Comparison of ENCODE assay signal across 8 cellular contexts in genomic region chr11:72814831-72815618, GRCh38. TPM values are rescaled to one million over a fixed set of nuclear protein-coding genes. Genes with fewer than 3 reads are reported as not detected.
DNase-seq lines count a peak whose midpoint lies in the region; ATAC-seq lines count a peak whose summit lies in the region.

No MANE protein-coding gene starts in this region.

- H3K27ac Mint-ChIP-seq in CD4-positive, alpha-beta memory T cell: peak overlapping the region; percentile 98 to 100 (median 98)
- H3K27ac Mint-ChIP-seq in activated T-cell treated with anti-CD3 and anti-CD28 coated beads, Interleukin-2, amount 50 U/mL, for 24 hours: peak overlapping the region; percentile 99

- CTCF ChIA-PET in CD4-positive, alpha-beta memory T cell (lab: Charles Lee; ENCODE audit: partially characterized antibody): interaction anchor here (0.7 to 8.8 kb wide), 11 partner anchors 8 to 363 kb away, joined by 3 to 84 read pairs (median 4); partner anchors contain the start of genes FCHSD2 and STARD10

- H3K9me3 ChIP-seq in CD4-positive, alpha-beta memory T cell (ENCODE audit: control insufficient read depth in 1 of 2, low read length in 2 of 2): no peaks in the 10 kb centered on the region
- H3K9me3 ChIP-seq in neuronal stem cell (replicated peaks in 1 of 2; ENCODE audit: control insufficient read depth in 2 of 2, insufficient read depth in 1 of 2, low read depth in 1 of 2, low read length in 2 of 2): no peaks in the 10 kb centered on the region

- H3K27me3 Mint-ChIP-seq in CD4-positive, alpha-beta memory T cell: no peaks in the 10 kb centered on the region
- H3K27me3 Mint-ChIP-seq in activated T-cell treated with anti-CD3 and anti-CD28 coated beads, Interleukin-2, amount 50 U/mL, for 24 hours: no peaks in the 10 kb centered on the region

- peak overlapping the region; percentile 97 to 100 (median 98) for H3K4me3 Mint-ChIP-seq in CD4-positive, alpha-beta memory T cell
- H3K4me3 Mint-ChIP-seq in activated T-cell treated with anti-CD3 and anti-CD28 coated beads, Interleukin-2, amount 50 U/mL, for 24 hours: peak overlapping the region; percentile 99

- H3K4me3 ChIP-seq in CD4-positive, alpha-beta memory T cell (ENCODE audit: low read length in 2 of 2): peak overlapping the region; percentile 77 to 99
- H3K4me3 ChIP-seq in neuronal stem cell (ENCODE audit: low read length in 2 of 2): peak overlapping the region; percentile 97 to 98

- peak overlapping the region; percentile 95 for H2AK5ac ChIP-seq in neuronal stem cell (ENCODE audit: low read depth, low read length)

- H2BK15ac ChIP-seq in neuronal stem cell (ENCODE audit: low read length): peak overlapping the region; percentile 70

- H3K4me1 ChIP-seq in CD4-positive, alpha-beta memory T cell (ENCODE audit: insufficient read depth, low read length): peaks cover 31% of the 10 kb centered on the region
- H3K4me1 ChIP-seq in neuronal stem cell (ENCODE audit: control insufficient read depth in 2 of 2, insufficient read depth in 1 of 2, low read depth in 1 of 2, low read length in 2 of 2): peaks cover 9 to 14% of the 10 kb centered on the region in 2 donors

- WGBS in neuronal stem cell (ENCODE audit: extremely low coverage in 2 of 2, insufficient read length in 2 of 2, insufficient replicate concordance in 1 of 2), 2 donors: no CpG with 5 or more reads among the region's 27 CpGs

- H2BK12ac ChIP-seq in neuronal stem cell (ENCODE audit: low read length): no peak overlapping the region

- POLR2A ChIA-PET in CD4-positive, alpha-beta memory T cell (lab: Charles Lee; ENCODE audit: partially characterized antibody): interaction anchor here (0.6 to 4.7 kb wide), 17 partner anchors 8 to 328 kb away, joined by 3 to 46 read pairs (median 4); partner anchors contain the start of genes FCHSD2 and STARD10

- H3K4me1 Mint-ChIP-seq in CD4-positive, alpha-beta memory T cell: peaks cover 31 to 68% (median 50%) of the 10 kb centered on the region in 4 donors
- peaks cover 45% of the 10 kb centered on the region for H3K4me1 Mint-ChIP-seq in activated T-cell treated with anti-CD3 and anti-CD28 coated beads, Interleukin-2, amount 50 U/mL, for 24 hours (ENCODE audit: low read depth)

- peak overlapping the region; percentile 99 for H3K23ac ChIP-seq in neuronal stem cell (ENCODE audit: low read depth, low read length, poor library complexity)

- peaks cover 21 to 52% of the 10 kb centered on the region in 2 donors for H3K36me3 Mint-ChIP-seq in CD4-positive, alpha-beta memory T cell
- H3K36me3 Mint-ChIP-seq in activated T-cell treated with anti-CD3 and anti-CD28 coated beads, Interleukin-2, amount 50 U/mL, for 24 hours (ENCODE audit: low read depth): peaks cover 84% of the 10 kb centered on the region

- H3K14ac ChIP-seq in neuronal stem cell (ENCODE audit: low read length): no peak overlapping the region

- intact Hi-C loops in CD4-positive, alpha-beta memory T cell (cut with micrococcal nuclease): loop anchor here (1.0 kb wide), 4 partner anchors 7 to 327 kb away; partner anchors contain the start of gene FCHSD2

- H2AFZ ChIP-seq in neuronal stem cell (ENCODE audit: low read length): peak overlapping the region; percentile 100

- peak; percentile 23 for ATAC-seq in GM18909 (IDR thresholded peaks at IDR 0.05; ENCODE audit: poor library complexity, unreplicated experiment)
- ATAC-seq in HG03196 (IDR thresholded peaks at IDR 0.05; ENCODE audit: unreplicated experiment): peak; percentile 16
- no peak for ATAC-seq in HG02763 (IDR thresholded peaks at IDR 0.05; ENCODE audit: unreplicated experiment)

- H3K4me2 ChIP-seq in neuronal stem cell (ENCODE audit: insufficient read depth, low read length, poor library complexity, severe bottlenecking): peak overlapping the region; percentile 99

- H3K9me3 Mint-ChIP-seq in CD4-positive, alpha-beta memory T cell: no peaks in the 10 kb centered on the region
- no peaks in the 10 kb centered on the region for H3K9me3 Mint-ChIP-seq in activated T-cell treated with anti-CD3 and anti-CD28 coated beads, Interleukin-2, amount 50 U/mL, for 24 hours

- H4K91ac ChIP-seq in neuronal stem cell (ENCODE audit: low read depth, low read length, poor library complexity): no peak overlapping the region

- H4K8ac ChIP-seq in neuronal stem cell (ENCODE audit: low read depth, low read length): no peak overlapping the region

- H2BK5ac ChIP-seq in neuronal stem cell (ENCODE audit: low read length): peak overlapping the region; percentile 83

- peak overlapping the region; percentile 97 for H3K27ac ChIP-seq in CD4-positive, alpha-beta memory T cell (ENCODE audit: low read depth, low read length)
- H3K27ac ChIP-seq in neuronal stem cell (replicated peaks; ENCODE audit: low read length): peak overlapping the region; percentile 92

- H3K4ac ChIP-seq in neuronal stem cell (ENCODE audit: low read length): no peak overlapping the region

- peak overlapping the region; percentile 82 for H2BK120ac ChIP-seq in neuronal stem cell (ENCODE audit: low read depth, low read length)

- peak in 3 of 5 donors; percentile 53 to 69 (median 54) for DNase-seq in CD4-positive, alpha-beta memory T cell
- DNase-seq in NCI-H526 (lab: John Stamatoyannopoulos, UW) (peak; percentile 82 to 89), fibroblast of peridontal ligament (ENCODE audit: extremely low read depth) (peak; percentile 37), neuronal stem cell (ENCODE audit: low spot score) (no peak)
- no peak for DNase-seq in activated T-cell treated with anti-CD3 and anti-CD28 coated beads, Interleukin-2, amount 50 U/mL, for 24 hours

- H3K36me3 ChIP-seq in CD4-positive, alpha-beta memory T cell (ENCODE audit: insufficient read depth, low read length): peaks cover 25% of the 10 kb centered on the region
- peaks cover 1 to 17% of the 10 kb centered on the region in 2 donors for H3K36me3 ChIP-seq in neuronal stem cell (replicated peaks in 1 of 2; ENCODE audit: control insufficient read depth in 2 of 2, insufficient read depth in 2 of 2, low read length in 2 of 2)

- H3K9ac ChIP-seq in neuronal stem cell (ENCODE audit: low read depth, low read length, poor library complexity): peak overlapping the region; percentile 100

- H3K27me3 ChIP-seq in CD4-positive, alpha-beta memory T cell (ENCODE audit: insufficient read depth, low read length): no peaks in the 10 kb centered on the region
- no peaks in the 10 kb centered on the region for H3K27me3 ChIP-seq in neuronal stem cell (ENCODE audit: control insufficient read depth in 3 of 3, insufficient read depth in 3 of 3, low read depth in 1 of 3, low read length in 3 of 3)

- peak overlapping the region; percentile 100 for H3K18ac ChIP-seq in neuronal stem cell (ENCODE audit: low read length)

- peaks cover 4% of the 10 kb centered on the region for H3K79me1 ChIP-seq in neuronal stem cell (ENCODE audit: low read depth, low read length)

RNA-seq across cellular contexts. Expression of gene ATG16L2, which starts 0.8 kb away (rescaled TPM):
- total RNA-seq in CD4-positive, alpha-beta memory T cell: 100 to 1,000 TPM; 194 to 202 TPM
- 10 to 100 TPM; 13.2 to 24.1 TPM for polyA plus RNA-seq in CD4-positive, alpha-beta memory T cell
- polyA plus RNA-seq in neuronal stem cell (2013, experiment 1 of 2): 18.3 TPM
- 16.1 TPM for polyA plus RNA-seq in neuronal stem cell (2013, experiment 2 of 2)

RNA-seq across cellular contexts. Expression of gene STARD10, which starts 21.2 kb away (rescaled TPM):
- 10 to 100 TPM; 23.0 to 23.5 TPM for total RNA-seq in CD4-positive, alpha-beta memory T cell
- polyA plus RNA-seq in CD4-positive, alpha-beta memory T cell: 10 to 100 TPM; 24.9 to 27.0 TPM
- polyA plus RNA-seq in neuronal stem cell (2013, experiment 1 of 2): 19.9 TPM
- polyA plus RNA-seq in neuronal stem cell (2013, experiment 2 of 2): 17.9 TPM

Comparison
In these comparisons a context has a peak if more than half of its experiments do, and no peak if none do; other contexts are left out.
1. DNase-seq: peak in CD4-positive, alpha-beta memory T cell (3 of 5), NCI-H526 (2 of 2) and fibroblast of peridontal ligament (single experiment); none in activated T-cell treated with anti-CD3 and anti-CD28 coated beads, Interleukin-2, amount 50 U/mL, for 24 hours (single experiment) and neuronal stem cell (single experiment).